In genomic region chr10:123552760-123553554, GRCh38 we compare ENCODE assay signal across 1 cellular context.
TF ChIP-seq lines count a peak whose summit lies in the region.

No MANE protein-coding gene starts in this region.

TF ChIP-seq in GM12878, 131 proteins besides CTCF, POLR2A, EP300 and RAD21 (continued from another document):
- TF ChIP-seq TARDBP (IDR thresholded peaks at IDR 0.05; ENCODE audit: borderline replicate concordance), result no peak
- peak; percentile 53 for TF ChIP-seq PAX5 (IDR thresholded peaks at IDR 0.05; ENCODE audit: borderline replicate concordance, low read depth, low read length)
- TF ChIP-seq CREB1 (IDR thresholded peaks at IDR 0.05; ENCODE audit: low read depth), result peak; percentile 36; the same call in 1 of the 2 replicates
- TF ChIP-seq BCL11A (IDR thresholded peaks at IDR 0.05; ENCODE audit: low read depth, low read length), result peak; percentile 70
- peak; percentile 78 to 95 for TF ChIP-seq SRF (IDR thresholded peaks at IDR 0.05; ENCODE audit: low read depth in 2 of 2, low read length in 2 of 2)
- TF ChIP-seq, protein P1, sequence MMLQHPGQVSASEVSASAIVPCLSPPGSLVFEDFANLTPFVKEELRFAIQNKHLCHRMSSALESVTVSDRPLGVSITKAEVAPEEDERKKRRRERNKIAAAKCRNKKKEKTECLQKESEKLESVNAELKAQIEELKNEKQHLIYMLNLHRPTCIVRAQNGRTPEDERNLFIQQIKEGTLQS (IDR thresholded peaks at IDR 0.05; ENCODE audit: borderline replicate concordance, extremely low read depth, low read depth, low read length), result no peak
- TF ChIP-seq IRF4 (IDR thresholded peaks at IDR 0.05; ENCODE audit: low read depth, low read length), result peak; percentile 89
- TF ChIP-seq ZNF24 (IDR thresholded peaks at IDR 0.05), result no peak
- TF ChIP-seq, protein P2, sequence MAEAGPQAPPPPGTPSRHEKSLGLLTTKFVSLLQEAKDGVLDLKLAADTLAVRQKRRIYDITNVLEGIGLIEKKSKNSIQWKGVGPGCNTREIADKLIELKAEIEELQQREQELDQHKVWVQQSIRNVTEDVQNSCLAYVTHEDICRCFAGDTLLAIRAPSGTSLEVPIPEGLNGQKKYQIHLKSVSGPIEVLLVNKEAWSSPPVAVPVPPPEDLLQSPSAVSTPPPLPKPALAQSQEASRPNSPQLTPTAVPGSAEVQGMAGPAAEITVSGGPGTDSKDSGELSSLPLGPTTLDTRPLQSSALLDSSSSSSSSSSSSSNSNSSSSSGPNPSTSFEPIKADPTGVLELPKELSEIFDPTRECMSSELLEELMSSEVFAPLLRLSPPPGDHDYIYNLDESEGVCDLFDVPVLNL (IDR thresholded peaks at IDR 0.05; ENCODE audit: low read depth, low read length), result no peak
- peak; percentile 92 for TF ChIP-seq RUNX3 (IDR thresholded peaks at IDR 0.05; ENCODE audit: low read length)
- no peak for TF ChIP-seq REST (IDR thresholded peaks at IDR 0.05; ENCODE audit: low read depth, low read length)
- no peak for TF ChIP-seq SMARCA5 (IDR thresholded peaks at IDR 0.05)
TF ChIP-seq in GM12878: peak in this region for 35.
